In the genomic region with DNA sequence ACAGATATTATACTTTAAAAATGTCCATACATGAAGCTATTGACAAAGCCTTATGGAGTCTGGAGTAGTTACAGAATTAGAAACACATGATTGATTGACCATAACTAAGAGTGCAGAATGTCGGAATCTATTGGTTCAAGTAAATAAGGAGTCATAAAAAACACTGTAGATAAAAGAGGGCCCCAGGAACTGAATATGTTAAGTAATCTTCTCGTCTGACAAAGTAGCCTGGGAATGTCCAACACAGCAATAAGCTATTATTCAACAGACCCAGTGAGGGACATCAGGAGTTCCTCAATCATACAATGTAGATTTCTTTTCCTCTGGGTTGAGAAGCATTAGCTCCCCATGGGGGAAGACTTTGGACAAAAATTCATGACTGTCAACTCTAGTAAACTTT, we compare ENCODE assay signal across 12 cellular contexts.
"Had no signal": no experiment of that assay in that cellular context is flagged by ENCODE, and none has a peak within 500 bp of the region (broad histone marks: within the 10 kb centered on the region; RNA-seq: fewer than 3 reads in every experiment).

No MANE protein-coding gene starts in this region.

- DNase-seq: effector memory CD4-positive, alpha-beta T cell; foreskin keratinocyte; mammary epithelial cell; natural killer cell; right cardiac atrium; stimulated activated CD4-positive, alpha-beta T cell treated with anti-CD3 and anti-CD28 coated beads, Interleukin-4, amount 100 ng/mL, for 4 hours; stimulated activated naive B cell treated with anti-CD40 and anti-IgM and Interleukin-4, amounts not matched to agents 10 μg/mL and 1 μg/mL and 100 μg/mL, for 72 hours; stimulated activated naive CD8-positive, alpha-beta T cell treated with anti-CD3 and anti-CD28 coated beads, Interleukin-15, amount 100 ng/mL, for 72 hours; testis had no signal

- H3K4me3 ChIP-seq: testis, tibial nerve had no signal

- H3K27ac ChIP-seq: testis, tibial nerve had no signal

- H3K27me3 ChIP-seq: foreskin keratinocyte, testis, tibial nerve had no signal

- H3K36me3 ChIP-seq: tibial nerve had no signal

- H3K4me1 ChIP-seq: tibial nerve had no signal

- ATAC-seq: esophagus mucosa; foreskin keratinocyte; left lobe of liver; natural killer cell; right cardiac atrium; stimulated activated naive B cell treated with anti-CD40 and anti-IgM and Interleukin-4, amounts not matched to agents 10 μg/mL and 1 μg/mL and 100 μg/mL, for 72 hours; stimulated activated naive CD8-positive, alpha-beta T cell treated with anti-CD3 and anti-CD28 coated beads, Interleukin-15, amount 100 ng/mL, for 72 hours had no signal

- H3K9me3 ChIP-seq: testis, tibial nerve had no signal
